Comparison of ENCODE assay signal across 8 cellular contexts in genomic region chr4:17512973-17513665, GRCh38. TPM values are rescaled to one million over a fixed set of nuclear protein-coding genes. Genes with fewer than 3 reads are reported as not detected.
DNase-seq lines count a peak whose midpoint lies in the region; ATAC-seq and TF ChIP-seq lines count a peak whose summit lies in the region.

No MANE protein-coding gene starts in this region.

- CTCF ChIA-PET in GM10248 (lab: Yijun Ruan, JAX) = interaction anchor here (0.6 to 1.4 kb wide), 7 partner anchors 9 to 136 kb away, joined by 3 to 5 read pairs (median 3); no protein-coding TSS in a partner anchor

- peaks cover 17% of the 10 kb centered on the region for H3K4me1 ChIP-seq in OCI-LY3 (ENCODE audit: low read length)
- peaks cover 19% of the 10 kb centered on the region for H3K4me1 ChIP-seq in neuron (ENCODE audit: insufficient read depth, low read length)

- peak overlapping the region; percentile 89; the same call in 1 of the 2 replicates for H3K9ac ChIP-seq in OCI-LY3 (ENCODE audit: low read length)

- H3K79me2 ChIP-seq in OCI-LY3 (ENCODE audit: low read length) = peaks cover 14% of the 10 kb centered on the region

- H3K36me3 ChIP-seq in OCI-LY3 (replicated peaks; ENCODE audit: low read depth, low read length) (peaks cover 3% of the 10 kb centered on the region), neuron (ENCODE audit: insufficient read depth, low read length) (no peaks in the 10 kb centered on the region)

- TF ChIP-seq CTCF in OCI-LY3 (IDR thresholded peaks at IDR 0.05; ENCODE audit: low read depth, low read length) = no peak
- no peak for TF ChIP-seq CTCF in GM10248 (IDR thresholded peaks at IDR 0.05; ENCODE audit: control extremely low read depth, extremely low read depth, low read depth, missing control alignments)

- H3K4me2 ChIP-seq in OCI-LY3 (ENCODE audit: low read length) = peak overlapping the region; percentile 93

- H3K4me3 ChIP-seq in OCI-LY3 (ENCODE audit: low read length) (peak overlapping the region; percentile 98), neuron (ENCODE audit: low read length) (peak overlapping the region; percentile 93)

- H4K20me1 ChIP-seq in OCI-LY3 (ENCODE audit: insufficient read depth, low read length) = no peaks in the 10 kb centered on the region

- POLR2A ChIA-PET in GM10248 (lab: Yijun Ruan, JAX) = no interaction called here

- intact Hi-C loops in Right ventricle myocardium inferior (cut with DNase I) = no loop called here

- H3K27me3 ChIP-seq in OCI-LY3 (ENCODE audit: low read depth, low read length) = peaks cover 18% of the 10 kb centered on the region
- peaks cover 4% of the 10 kb centered on the region for H3K27me3 ChIP-seq in neuron (ENCODE audit: insufficient read depth, low read length)

- H3K27ac ChIP-seq in OCI-LY3 (ENCODE audit: low read length) = no peak overlapping the region
- H3K27ac ChIP-seq in cingulate gyrus (ENCODE audit: low read depth, low read length) = peak overlapping the region; percentile 92

- no peak for ATAC-seq in Right ventricle myocardium inferior

- H2AFZ ChIP-seq in OCI-LY3 (ENCODE audit: low read depth, low read length) (peak overlapping the region; percentile 91; the same call in 1 of the 2 replicates), neuron (ENCODE audit: low read depth, low read length) (peak overlapping the region; percentile 91)

- peak; percentile 24 for DNase-seq in NOMO-1 treated with DMSO at 0.1 percent for 48 hours (lab: John Stamatoyannopoulos, UW; ENCODE audit: unreplicated experiment)
- DNase-seq in NOMO-1 treated with dmso at 0.1 percent for 144 hours (lab: John Stamatoyannopoulos, UW; ENCODE audit: unreplicated experiment) = no peak
- no peak for DNase-seq in Right ventricle myocardium inferior (ENCODE audit: missing footprints)
- no peak for DNase-seq in GM10248 (ENCODE audit: extremely low spot score)
- DNase-seq in stimulated activated CD4-positive, alpha-beta T cell treated with anti-CD3 and anti-CD28 coated beads, Interleukin-4, amount 100 ng/mL, for 1 hour = no peak

- H3K9me3 ChIP-seq in OCI-LY3 (ENCODE audit: insufficient read depth, low read length) (no peaks in the 10 kb centered on the region), neuron (ENCODE audit: low read length) (no peaks in the 10 kb centered on the region)

RNA-seq across cellular contexts. Expression of gene QDPR, which starts 1.2 kb away (rescaled TPM):
- total RNA-seq in Right ventricle myocardium inferior = 53.7 TPM

RNA-seq across cellular contexts. Expression of gene CLRN2, which starts 1.8 kb away (rescaled TPM):
- not detected for total RNA-seq in Right ventricle myocardium inferior
